Comparison of ENCODE assay signal across 25 cellular contexts in the genomic region with DNA sequence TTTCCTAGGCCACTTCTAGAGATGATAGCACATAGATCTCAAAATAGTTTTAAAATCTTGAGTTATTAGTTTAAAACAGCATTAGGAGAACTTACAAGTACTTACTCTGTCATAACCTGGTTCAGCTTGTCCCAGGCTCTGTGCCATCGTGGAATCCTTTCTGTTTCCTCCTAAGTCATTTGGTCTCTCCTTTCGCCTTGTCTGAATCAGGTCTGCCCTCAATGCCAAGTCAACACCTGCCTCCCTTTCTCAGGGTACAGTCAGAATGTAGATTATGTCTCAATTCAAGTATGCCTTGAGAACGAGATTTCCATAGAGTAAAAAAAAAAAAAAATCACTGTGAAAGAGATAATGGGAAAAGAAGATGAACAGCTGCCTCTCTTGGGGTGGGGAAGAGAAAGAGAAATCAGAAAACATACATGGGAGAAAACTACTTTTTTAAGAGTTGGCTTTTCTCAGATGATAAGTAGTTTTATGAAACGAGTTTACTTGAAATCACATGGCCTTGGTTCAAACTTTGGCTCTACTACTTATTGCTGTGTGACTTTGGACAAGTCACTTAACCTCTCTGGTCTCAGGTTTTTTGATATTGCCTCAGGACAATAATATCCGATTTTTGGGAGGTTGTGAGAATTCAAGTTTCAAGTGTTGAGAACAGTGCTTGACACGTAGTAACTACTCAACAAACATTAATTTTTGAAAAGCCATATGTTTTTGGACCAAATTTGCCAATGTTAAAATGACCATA.
"Had no signal": no experiment of that assay in that cellular context is flagged by ENCODE, and none has a peak within 500 bp of the region (broad histone marks: within the 10 kb centered on the region; RNA-seq: fewer than 3 reads in every experiment).

No MANE protein-coding gene starts in this region.

- H3K27me3 Mint-ChIP-seq: stimulated activated naive B cell treated with anti-CD40 and anti-IgM and Interleukin-4, amounts not matched to agents 10 μg/mL and 1 μg/mL and 100 μg/mL, for 72 hours had no signal

- H3K4me3 Mint-ChIP-seq: mesothelial cell of epicardium; naive thymus-derived CD4-positive, alpha-beta T cell; nephron; neural progenitor cell; stimulated activated naive B cell treated with anti-CD40 and anti-IgM and Interleukin-4, amounts not matched to agents 10 μg/mL and 1 μg/mL and 100 μg/mL, for 72 hours; stimulated activated naive CD8-positive, alpha-beta T cell treated with anti-CD3 and anti-CD28 coated beads, Interleukin-15, Interleukin-2, amounts not matched to agents 100 ng/mL and 50 ng/mL, for 24 hours had no signal

- FAIRE-seq: endothelial cell of umbilical vein had no signal

- H3K27ac Mint-ChIP-seq: mesothelial cell of epicardium; naive thymus-derived CD4-positive, alpha-beta T cell; nephron; neural progenitor cell; stimulated activated naive B cell treated with anti-CD40 and anti-IgM and Interleukin-4, amounts not matched to agents 10 μg/mL and 1 μg/mL and 100 μg/mL, for 72 hours; stimulated activated naive CD8-positive, alpha-beta T cell treated with anti-CD3 and anti-CD28 coated beads, Interleukin-15, Interleukin-2, amounts not matched to agents 100 ng/mL and 50 ng/mL, for 24 hours had no signal

- H3K4me1 ChIP-seq: gastrocnemius medialis, neural progenitor cell, psoas muscle, spleen, suprapubic skin, upper lobe of right lung, uterus had no signal

- H3K9me3 ChIP-seq: gastrocnemius medialis, left lung, psoas muscle, suprapubic skin, transverse colon, upper lobe of right lung, uterus had no signal

- H3K36me3 ChIP-seq: gastrocnemius medialis, left lung, neural progenitor cell, spleen, suprapubic skin, transverse colon, upper lobe of right lung, uterus had no signal

- H3K9ac ChIP-seq: neural progenitor cell had no signal

- H3K27me3 ChIP-seq: gastrocnemius medialis, left lung, neural progenitor cell, spleen, suprapubic skin, transverse colon, upper lobe of right lung, uterus had no signal

- H3K4me2 ChIP-seq: neural progenitor cell had no signal

- H3K36me3 Mint-ChIP-seq: mesothelial cell of epicardium; neural progenitor cell; stimulated activated naive B cell treated with anti-CD40 and anti-IgM and Interleukin-4, amounts not matched to agents 10 μg/mL and 1 μg/mL and 100 μg/mL, for 72 hours had no signal

- H3K4me1 Mint-ChIP-seq: mesothelial cell of epicardium; naive thymus-derived CD4-positive, alpha-beta T cell; nephron; neural progenitor cell; stimulated activated naive B cell treated with anti-CD40 and anti-IgM and Interleukin-4, amounts not matched to agents 10 μg/mL and 1 μg/mL and 100 μg/mL, for 72 hours had no signal

- H2AFZ ChIP-seq: neural progenitor cell had no signal

- H3K27ac ChIP-seq: coronary artery, gastrocnemius medialis, neural progenitor cell, psoas muscle, spleen, suprapubic skin, transverse colon, upper lobe of right lung, uterus had no signal

- ATAC-seq: gastrocnemius medialis; left cardiac atrium; naive thymus-derived CD4-positive, alpha-beta T cell; psoas muscle; right cardiac atrium; stimulated activated naive B cell treated with anti-CD40 and anti-IgM and Interleukin-4, amounts not matched to agents 10 μg/mL and 1 μg/mL and 100 μg/mL, for 72 hours had no signal

- H3K4me3 ChIP-seq: coronary artery, gastrocnemius medialis, left lung, mucosa of descending colon, neural progenitor cell, psoas muscle, skin epidermis, spleen, suprapubic skin, transverse colon, upper lobe of right lung, uterus had no signal

- DNase-seq: dermis blood vessel endothelial cell; effector memory CD4-positive, alpha-beta T cell; gastrocnemius medialis; head of caudate nucleus; left cardiac atrium; mesenchymal stem cell; naive thymus-derived CD4-positive, alpha-beta T cell; psoas muscle; right cardiac atrium; spleen; stimulated activated CD4-positive, alpha-beta T cell treated with anti-CD3 and anti-CD28 coated beads, Interleukin-2, amount 100 ng/mL, for 48 hours; stimulated activated naive B cell treated with anti-CD40 and anti-IgM and Interleukin-4, amounts not matched to agents 10 μg/mL and 1 μg/mL and 100 μg/mL, for 72 hours; transverse colon; upper lobe of right lung; uterus had no signal
